Comparison of ENCODE assay signal across 24 cellular contexts in genomic region chr3:131458653-131459052, GRCh38. TPM values are rescaled to one million over a fixed set of nuclear protein-coding genes. Genes with fewer than 3 reads are reported as not detected.
DNase-seq lines count a peak whose midpoint lies in the region; ATAC-seq, FAIRE-seq and TF ChIP-seq lines count a peak whose summit lies in the region.
"Had no signal": no experiment of that assay in that cellular context is flagged by ENCODE, and none has a peak within 500 bp of the region (broad histone marks: within the 10 kb centered on the region; RNA-seq: fewer than 3 reads in every experiment).

No MANE protein-coding gene starts in this region.

- H3K4me3 ChIP-seq in right cardiac atrium (ENCODE audit: low read length), result no peak overlapping the region
- no peak overlapping the region for H3K4me3 ChIP-seq in HepG2 (replicated peaks in 1 of 3; ENCODE audit: insufficient read depth in 1 of 3, low read depth in 2 of 3, low read length in 3 of 3)
- no peak overlapping the region for H3K4me3 ChIP-seq in right lobe of liver
- no peak overlapping the region for H3K4me3 ChIP-seq in neuronal stem cell (ENCODE audit: low read length in 2 of 2)

- WGBS in right cardiac atrium, result 70% methylated on average over 3 of the region's 3 CpGs
- 97% methylated on average over 3 of the region's 3 CpGs for WGBS in HepG2 (ENCODE audit: low lambda C conversion rate)
- 93% methylated on average over 3 of the region's 3 CpGs for WGBS in right lobe of liver (ENCODE audit: insufficient coverage, low coverage, low lambda C conversion rate, missing lambda C conversion rate)
- WGBS in neuronal stem cell (ENCODE audit: extremely low coverage in 2 of 2, insufficient read length in 2 of 2, insufficient replicate concordance in 1 of 2), 2 donors, result no CpG with 5 or more reads among the region's 3 CpGs

- no peak overlapping the region for H4K8ac ChIP-seq in neuronal stem cell (ENCODE audit: low read depth, low read length)

- no peak overlapping the region for H4K91ac ChIP-seq in neuronal stem cell (ENCODE audit: low read depth, low read length, poor library complexity)

- no peak overlapping the region for H3K4ac ChIP-seq in neuronal stem cell (ENCODE audit: low read length)

- no peak overlapping the region for H3K23ac ChIP-seq in neuronal stem cell (ENCODE audit: low read depth, low read length, poor library complexity)

- H3K27ac ChIP-seq in right cardiac atrium (ENCODE audit: low read length) (no peak overlapping the region), HepG2 (ENCODE audit: extremely low read length, insufficient read depth, low read length) (no peak overlapping the region), right lobe of liver (no peak overlapping the region), neuronal stem cell (replicated peaks; ENCODE audit: low read length) (no peak overlapping the region), RWPE1 (no peak overlapping the region)

- H4K20me1 ChIP-seq in HepG2 (ENCODE audit: insufficient read depth, low read length), result no peaks in the 10 kb centered on the region

- H3K27me3 ChIP-seq in right cardiac atrium (ENCODE audit: control insufficient read depth, insufficient read depth), result no peaks in the 10 kb centered on the region
- H3K27me3 ChIP-seq in HepG2 (ENCODE audit: control insufficient read depth in 1 of 2, insufficient read depth in 2 of 2, low read length in 2 of 2), result no peaks in the 10 kb centered on the region
- H3K27me3 ChIP-seq in right lobe of liver, result no peaks in the 10 kb centered on the region
- H3K27me3 ChIP-seq in neuronal stem cell (ENCODE audit: control insufficient read depth in 3 of 3, insufficient read depth in 3 of 3, low read depth in 1 of 3, low read length in 3 of 3), result no peaks in the 10 kb centered on the region
- H3K27me3 ChIP-seq: BE2C had no signal

- no peak for DNase-seq in Right ventricle myocardium superior
- DNase-seq in right cardiac atrium, result no peak
- no peak for DNase-seq in HepG2 (ENCODE audit: low spot score)
- DNase-seq in right lobe of liver, result no peak
- DNase-seq in WTC11 (ENCODE audit: low spot score), result no peak
- DNase-seq in neuronal stem cell (ENCODE audit: low spot score), result no peak
- no peak for DNase-seq in OCI-M1 (lab: John Stamatoyannopoulos, UW)
- no peak for DNase-seq in RWPE1 (ENCODE audit: low spot score)
- DNase-seq: ACHN; BE2C; C1 segment of cervical spinal cord; CD4-positive, CD25-positive, alpha-beta regulatory T cell; CD8-positive, alpha-beta memory T cell; COR-L47; DMS153; DMS79; GDM1; GOT3; H7; HFFc6 had no signal

- H3K9ac ChIP-seq in HepG2 (ENCODE audit: insufficient read depth, low read depth, low read length) (no peak overlapping the region), neuronal stem cell (ENCODE audit: low read depth, low read length, poor library complexity) (no peak overlapping the region)

- intact Hi-C loops in Right ventricle myocardium superior (cut with DNase I), result no loop called here
- intact Hi-C loops in right cardiac atrium (cut with DNase I), result no loop called here
- intact Hi-C loops in HepG2 (cut with micrococcal nuclease; ENCODE audit: unreplicated experiment), result no loop called here
- intact Hi-C loops in right lobe of liver (cut with DNase I), result no loop called here

- no peak for TF ChIP-seq CTCF in HepG2 (CRISPR knock-in tag; IDR thresholded peaks at IDR 0.05)
- TF ChIP-seq CTCF in right lobe of liver (IDR thresholded peaks at IDR 0.05), result no peak
- TF ChIP-seq CTCF in WTC11 (IDR thresholded peaks at IDR 0.05), result no peak
- no peak for TF ChIP-seq CTCF in RWPE1 (conservative IDR thresholded peaks at IDR 0.05; ENCODE audit: low read depth)

- H3K4me2 ChIP-seq in HepG2 (ENCODE audit: low read depth, low read length) (no peak overlapping the region), neuronal stem cell (ENCODE audit: insufficient read depth, low read length, poor library complexity, severe bottlenecking) (peak overlapping the region; percentile 15)

- H3K36me3 ChIP-seq in HepG2 (replicated peaks in 1 of 2; ENCODE audit: control insufficient read depth in 1 of 2, insufficient read depth in 2 of 2, low read length in 2 of 2) (peaks cover 2 to 19% of the 10 kb centered on the region in 2 experiments; a peak in 3 of 5 replicates), right lobe of liver (peaks cover 0 to 13% (median 0%) of the 10 kb centered on the region in 4 donors), neuronal stem cell (replicated peaks in 1 of 2; ENCODE audit: control insufficient read depth in 2 of 2, insufficient read depth in 2 of 2, low read length in 2 of 2) (peaks cover 7 to 63% of the 10 kb centered on the region in 2 donors)

- H3K79me2 ChIP-seq in HepG2 (ENCODE audit: insufficient read depth, low read length), result no peaks in the 10 kb centered on the region

- no peak overlapping the region for H2BK5ac ChIP-seq in neuronal stem cell (ENCODE audit: low read length)

- no peaks in the 10 kb centered on the region for H3K9me3 Mint-ChIP-seq in WTC11
- H3K9me3 Mint-ChIP-seq: CD8-positive, alpha-beta memory T cell; HFFc6; IgD-negative memory B cell had no signal

- H3K14ac ChIP-seq in neuronal stem cell (ENCODE audit: low read length), result no peak overlapping the region

- H3K9me3 ChIP-seq in right cardiac atrium (ENCODE audit: control insufficient read depth, low read length) (no peaks in the 10 kb centered on the region), HepG2 (ENCODE audit: low read length) (no peaks in the 10 kb centered on the region), right lobe of liver (no peaks in the 10 kb centered on the region), neuronal stem cell (replicated peaks in 1 of 2; ENCODE audit: control insufficient read depth in 2 of 2, insufficient read depth in 1 of 2, low read depth in 1 of 2, low read length in 2 of 2) (no peaks in the 10 kb centered on the region)
- H3K9me3 ChIP-seq: BE2C had no signal

- POLR2A ChIA-PET in HepG2 (lab: Yijun Ruan, JAX), result no interaction called here
- POLR2A ChIA-PET in WTC11 (lab: Charles Lee), result no interaction called here
- POLR2A ChIA-PET in RWPE1 (lab: Yijun Ruan, JAX; ENCODE audit: low non-redundant PET), result no interaction called here

- H3K79me1 ChIP-seq in neuronal stem cell (ENCODE audit: low read depth, low read length), result no peaks in the 10 kb centered on the region

- no peak for FAIRE-seq in HepG2 (lab: Jason Lieb, UNC)
- FAIRE-seq: A204.1, HTR-8/SVneo had no signal

- no peaks in the 10 kb centered on the region for H3K4me1 Mint-ChIP-seq in WTC11
- H3K4me1 Mint-ChIP-seq: CD4-positive, CD25-positive, alpha-beta regulatory T cell; CD8-positive, alpha-beta memory T cell; IgD-negative memory B cell had no signal

- H3K36me3 Mint-ChIP-seq in WTC11, result peaks cover 23% of the 10 kb centered on the region

- ATAC-seq in Right ventricle myocardium superior (ENCODE audit: poor library complexity) (peak; percentile 55), right cardiac atrium (no peak), HepG2 (peak; percentile 55), right lobe of liver (no peak), WTC11 (peak; percentile 48)
- ATAC-seq: HCT116 had no signal

- no peaks in the 10 kb centered on the region for H3K27me3 Mint-ChIP-seq in WTC11 (ENCODE audit: low read depth)
- H3K27me3 Mint-ChIP-seq: CD4-positive, CD25-positive, alpha-beta regulatory T cell; CD8-positive, alpha-beta memory T cell; IgD-negative memory B cell had no signal

- CTCF ChIA-PET in HepG2 (lab: Yijun Ruan, JAX; ENCODE audit: low intra/inter-chr PET ratio, low total read pairs), result no interaction called here
- CTCF ChIA-PET in WTC11 (lab: Charles Lee), result no interaction called here
- CTCF ChIA-PET in RWPE1 (lab: Yijun Ruan, JAX), result no interaction called here

- TF ChIP-seq EP300 in HepG2 (IDR thresholded peaks at IDR 0.05; ENCODE audit: low read depth in 2 of 2, low read length in 2 of 2), result no peak
- TF ChIP-seq EP300 in HepG2 (CRISPR knock-in tag; IDR thresholded peaks at IDR 0.05; ENCODE audit: borderline replicate concordance), result no peak

- no peak overlapping the region for H2AK5ac ChIP-seq in neuronal stem cell (ENCODE audit: low read depth, low read length)

- no peak overlapping the region for H2BK12ac ChIP-seq in neuronal stem cell (ENCODE audit: low read length)

- H3K27ac Mint-ChIP-seq in WTC11, result no peak overlapping the region
- H3K27ac Mint-ChIP-seq: CD8-positive, alpha-beta memory T cell; HFFc6; IgD-negative memory B cell had no signal

- no peak overlapping the region for H3K18ac ChIP-seq in neuronal stem cell (ENCODE audit: low read length)

- BruUV-seq in HepG2 (replicated peaks; lab: Mats Ljungman, UMichigan), result no TSS peak

- no peak for TF ChIP-seq RAD21 in HepG2 (CRISPR knock-in tag; IDR thresholded peaks at IDR 0.05)

- in situ Hi-C loops in HepG2 (cut with HindIII; ENCODE audit: extremely low pct_ligation_motif_present, low pct_unique_long_range_greater_than_20kb), result no loop called here

- no peak overlapping the region for H2BK120ac ChIP-seq in neuronal stem cell (ENCODE audit: low read depth, low read length)

- H2BK15ac ChIP-seq in neuronal stem cell (ENCODE audit: low read length), result no peak overlapping the region

- no peak overlapping the region for H3K4me3 Mint-ChIP-seq in WTC11
- H3K4me3 Mint-ChIP-seq: CD4-positive, CD25-positive, alpha-beta regulatory T cell; CD8-positive, alpha-beta memory T cell; HFFc6; IgD-negative memory B cell had no signal

- TF ChIP-seq POLR2A in HepG2 (IDR thresholded peaks at IDR 0.05; ENCODE audit: insufficient read depth in 1 of 2, low read depth in 2 of 2, low read length in 2 of 2), result no peak
- no peak for TF ChIP-seq POLR2A in right lobe of liver (IDR thresholded peaks at IDR 0.05)

- H3K4me1 ChIP-seq in right cardiac atrium (ENCODE audit: control insufficient read depth, insufficient read depth, low read length), result peaks cover 2% of the 10 kb centered on the region
- no peaks in the 10 kb centered on the region for H3K4me1 ChIP-seq in HepG2 (ENCODE audit: insufficient read depth, low read length)
- no peaks in the 10 kb centered on the region for H3K4me1 ChIP-seq in right lobe of liver
- H3K4me1 ChIP-seq in neuronal stem cell (ENCODE audit: control insufficient read depth in 2 of 2, insufficient read depth in 1 of 2, low read depth in 1 of 2, low read length in 2 of 2), result no peaks in the 10 kb centered on the region
- H3K4me1 ChIP-seq: BE2C had no signal

- H2AFZ ChIP-seq in HepG2 (ENCODE audit: low read length) (no peak overlapping the region), neuronal stem cell (ENCODE audit: low read length) (no peak overlapping the region)

RNA-seq across cellular contexts. Expression of gene MRPL3, which starts 44.1 kb away (rescaled TPM):
- 56.9 TPM for total RNA-seq in Right ventricle myocardium superior
- total RNA-seq in right cardiac atrium, result 10 to 100 TPM; 46.9 to 52.1 (median 48.3) TPM
- polyA plus RNA-seq in right cardiac atrium, result 60.3 TPM
- 172 and 263 TPM in 2 replicates for total RNA-seq in HepG2 (2016; rRNA removed; fragmentation: Illumina TruSeq; extraction: Trizol)
- total RNA-seq in HepG2 (2016; cell fraction: cytosol; rRNA removed; fragmentation: Illumina TruSeq; extraction: Trizol; ENCODE audit: low read depth), result 40.9 and 41.5 TPM in 2 replicates
- 168 and 279 TPM in 2 replicates for total RNA-seq in HepG2 (2016; cell fraction: insoluble cytoplasmic fraction; rRNA removed; fragmentation: Illumina TruSeq; extraction: Trizol)
- total RNA-seq in HepG2 (2016; cell fraction: membrane; rRNA removed; fragmentation: Illumina TruSeq; extraction: Trizol), result 76.2 and 78.8 TPM in 2 replicates
- total RNA-seq in HepG2 (2016; cell fraction: nucleus; rRNA removed; fragmentation: Illumina TruSeq; extraction: Trizol), result 92.2 and 97.3 TPM in 2 replicates
- 79.7 and 114 TPM in 2 replicates for polyA plus RNA-seq in HepG2 (2011; rRNA removed)
- 54.9 and 80.4 TPM in 2 replicates for polyA plus RNA-seq in HepG2 (2011; cell fraction: cytosol; rRNA removed)
- polyA plus RNA-seq in HepG2 (2011; cell fraction: nucleus; rRNA removed), result 23.9 and 30.0 TPM in 2 replicates
- 64.3 and 84.1 TPM in 2 replicates for polyA plus RNA-seq in HepG2 (2012)
- 35.6 and 39.9 TPM in 2 replicates for polyA plus RNA-seq in HepG2 (2016; cell fraction: cytosol; fragmentation: Illumina TruSeq; extraction: Trizol; ENCODE audit: low read depth)
- polyA plus RNA-seq in HepG2 (2016; cell fraction: insoluble cytoplasmic fraction; fragmentation: Illumina TruSeq; extraction: Trizol; ENCODE audit: low read depth), result 291 and 306 TPM in 2 replicates
- polyA plus RNA-seq in HepG2 (2016; cell fraction: membrane; fragmentation: Illumina TruSeq; extraction: Trizol; ENCODE audit: low read depth), result 65.0 and 74.0 TPM in 2 replicates
- polyA plus RNA-seq in HepG2 (2016; cell fraction: nucleus; fragmentation: Illumina TruSeq; extraction: Trizol; ENCODE audit: insufficient read depth, low read depth), result 95.6 and 101 TPM in 2 replicates
- 86.3 and 206 TPM in 2 replicates for polyA minus RNA-seq in HepG2 (2011; rRNA and poly(A)+ RNA removed; ENCODE audit: low replicate concordance)
- 40.4 and 45.5 TPM in 2 replicates for polyA minus RNA-seq in HepG2 (2011; cell fraction: cytosol; rRNA and poly(A)+ RNA removed)
- 115 and 131 TPM in 2 replicates for polyA minus RNA-seq in HepG2 (2011; cell fraction: nucleus; rRNA and poly(A)+ RNA removed)
- 10 to 100 TPM; 29.2 to 73.9 (median 35.7) TPM for total RNA-seq in right lobe of liver
- 127 to 162 TPM (median 135 TPM) in 3 replicates for total RNA-seq in WTC11 (2021)
- polyA plus RNA-seq in neuronal stem cell (2013, experiment 1 of 2), result 109 TPM
- 106 TPM for polyA plus RNA-seq in neuronal stem cell (2013, experiment 2 of 2)

Comparison
In these comparisons a context has a peak if more than half of its experiments do, and no peak if none do; other contexts are left out.
1. ATAC-seq: peak in Right ventricle myocardium superior (single experiment), HepG2 (single experiment) and WTC11 (single experiment); none in right cardiac atrium (0 of 2) and right lobe of liver (0 of 4).